11 cellular contexts compared by ENCODE assay signal in genomic region chr5:139277171-139277570, GRCh38. TPM values are rescaled to one million over a fixed set of nuclear protein-coding genes. Genes with fewer than 3 reads are reported as not detected.
DNase-seq lines count a peak whose midpoint lies in the region; ATAC-seq, FAIRE-seq and TF ChIP-seq lines count a peak whose summit lies in the region.
"Had no signal": no experiment of that assay in that cellular context is flagged by ENCODE, and none has a peak within 500 bp of the region (broad histone marks: within the 10 kb centered on the region; RNA-seq: fewer than 3 reads in every experiment).

No MANE protein-coding gene starts in this region.

- peaks cover 79% of the 10 kb centered on the region for H3K4me1 Mint-ChIP-seq in stimulated activated naive CD8-positive, alpha-beta T cell treated with anti-CD3 and anti-CD28 coated beads, Interleukin-15, Interleukin-2, amounts not matched to agents 100 ng/mL and 50 ng/mL, for 24 hours (ENCODE audit: low read depth)

- H3K9me3 Mint-ChIP-seq in stimulated activated naive CD8-positive, alpha-beta T cell treated with anti-CD3 and anti-CD28 coated beads, Interleukin-15, Interleukin-2, amounts not matched to agents 100 ng/mL and 50 ng/mL, for 24 hours = no peaks in the 10 kb centered on the region

- no peak overlapping the region for H3K4me3 ChIP-seq in RWPE2 (ENCODE audit: severe bottlenecking)
- H3K4me3 ChIP-seq in esophagus squamous epithelium = peak overlapping the region in 1 of 4 donors; percentile 18
- H3K4me3 ChIP-seq: upper lobe of right lung had no signal

- H3K9me3 ChIP-seq in RWPE2 (ENCODE audit: severe bottlenecking) = no peaks in the 10 kb centered on the region
- no peaks in the 10 kb centered on the region for H3K9me3 ChIP-seq in esophagus squamous epithelium
- H3K9me3 ChIP-seq: upper lobe of right lung had no signal

- peak overlapping the region; percentile 97 for H3K4me3 Mint-ChIP-seq in stimulated activated naive CD8-positive, alpha-beta T cell treated with anti-CD3 and anti-CD28 coated beads, Interleukin-15, Interleukin-2, amounts not matched to agents 100 ng/mL and 50 ng/mL, for 24 hours

- H3K27me3 Mint-ChIP-seq in stimulated activated naive CD8-positive, alpha-beta T cell treated with anti-CD3 and anti-CD28 coated beads, Interleukin-15, Interleukin-2, amounts not matched to agents 100 ng/mL and 50 ng/mL, for 24 hours = no peaks in the 10 kb centered on the region

- H3K27ac ChIP-seq in RWPE2 (ENCODE audit: poor library complexity, severe bottlenecking) = peak overlapping the region; percentile 69
- peak overlapping the region in 3 of 4 donors; percentile 50 to 92 (median 91) for H3K27ac ChIP-seq in esophagus squamous epithelium
- H3K27ac ChIP-seq: upper lobe of right lung had no signal

- H3K4me1 ChIP-seq in RWPE2 (ENCODE audit: insufficient read depth, poor library complexity, severe bottlenecking) (peaks cover 45% of the 10 kb centered on the region), esophagus squamous epithelium (peaks cover 32 to 92% (median 50%) of the 10 kb centered on the region in 3 donors)

- FAIRE-seq in GM12891 (lab: Jason Lieb, UNC) = no peak

- intact Hi-C loops in esophagus squamous epithelium (cut with DNase I) = no loop called here

- TF ChIP-seq CTCF in RWPE2 (IDR thresholded peaks at IDR 0.05; ENCODE audit: poor library complexity, severe bottlenecking) (no peak), esophagus squamous epithelium (IDR thresholded peaks at IDR 0.05) (no peak)

- H3K27me3 ChIP-seq in RWPE2 (ENCODE audit: insufficient read depth, poor library complexity, severe bottlenecking) (no peaks in the 10 kb centered on the region), esophagus squamous epithelium (no peaks in the 10 kb centered on the region)
- H3K27me3 ChIP-seq: upper lobe of right lung had no signal

- H3K36me3 Mint-ChIP-seq in stimulated activated naive CD8-positive, alpha-beta T cell treated with anti-CD3 and anti-CD28 coated beads, Interleukin-15, Interleukin-2, amounts not matched to agents 100 ng/mL and 50 ng/mL, for 24 hours (ENCODE audit: low read depth) = peaks cover 78% of the 10 kb centered on the region

- ATAC-seq in stimulated activated naive CD8-positive, alpha-beta T cell treated with anti-CD3 and anti-CD28 coated beads, Interleukin-15, Interleukin-2, amounts not matched to agents 100 U/mL and 50 U/mL, for 24 hours = no peak
- ATAC-seq in RWPE2 (ENCODE audit: low read depth) = no peak
- ATAC-seq: upper lobe of right lung had no signal

- H3K36me3 ChIP-seq in RWPE2 (ENCODE audit: low read depth) (peaks cover 76% of the 10 kb centered on the region), esophagus squamous epithelium (peaks cover 10 to 42% (median 12%) of the 10 kb centered on the region in 3 donors)

- TF ChIP-seq POLR2A in esophagus squamous epithelium (IDR thresholded peaks at IDR 0.05) (no peak), GM12891 (IDR thresholded peaks at IDR 0.05; ENCODE audit: low read depth, low read length) (no peak)

- 47 to 49% methylated on average over 5 of the region's 5 CpGs for WGBS in esophagus squamous epithelium, 2 donors

- no peak for DNase-seq in stimulated activated naive CD8-positive, alpha-beta T cell treated with anti-CD3 and anti-CD28 coated beads, Interleukin-15, Interleukin-2, amounts not matched to agents 100 U/mL and 50 U/mL, for 24 hours
- DNase-seq in RWPE2 (ENCODE audit: low spot score) = no peak
- DNase-seq in esophagus squamous epithelium (lab: John Stamatoyannopoulos, UW) = no peak
- no peak for DNase-seq in GM19240 (ENCODE audit: insufficient read length, low spot score)
- DNase-seq in SIG-M5 (lab: John Stamatoyannopoulos, UW) = no peak
- no peak for DNase-seq in NCI-H1436 treated with DMSO at 0.1 percent for 48 hours (lab: John Stamatoyannopoulos, UW)
- DNase-seq in GM12891 (ENCODE audit: insufficient read length, low spot score) = no peak
- DNase-seq: NCI-H526; stimulated activated CD4-positive, alpha-beta T cell treated with anti-CD3 and anti-CD28 coated beads, Interleukin-1b, Interleukin-23, amount 100 ng/mL, for 48 hours; upper lobe of right lung had no signal

- H3K27ac Mint-ChIP-seq in stimulated activated naive CD8-positive, alpha-beta T cell treated with anti-CD3 and anti-CD28 coated beads, Interleukin-15, Interleukin-2, amounts not matched to agents 100 ng/mL and 50 ng/mL, for 24 hours = peak overlapping the region; percentile 97

TF ChIP-seq in GM12891, 5 proteins besides CTCF, POLR2A, EP300 and RAD21:
- no peak for TF ChIP-seq TAF1 (IDR thresholded peaks at IDR 0.05; ENCODE audit: low read depth, low read length)
- no peak for TF ChIP-seq PAX5 (IDR thresholded peaks at IDR 0.05; ENCODE audit: insufficient read depth, low read length, severe bottlenecking)
- no peak for TF ChIP-seq POU2F2 (IDR thresholded peaks at IDR 0.05; ENCODE audit: low read depth, low read length)
- no peak for TF ChIP-seq SPI1 (IDR thresholded peaks at IDR 0.05; ENCODE audit: low read depth, low read length)
- TF ChIP-seq POLR2AphosphoS5 (IDR thresholded peaks at IDR 0.05; ENCODE audit: low read depth, low read length) = no peak

RNA-seq across cellular contexts. Expression of gene MATR3, which starts 16.4 kb away (rescaled TPM):
- total RNA-seq in esophagus squamous epithelium = 100 to 1,000 TPM; 103 to 185 (median 147) TPM
- 152 TPM for polyA plus RNA-seq in GM12891 (2012; ENCODE audit: low read depth, missing spikeins)
